ENCODE assay signal across 8 cellular contexts in genomic region chr3:186614597-186615483, GRCh38. TPM values are rescaled to one million over a fixed set of nuclear protein-coding genes. Genes with fewer than 3 reads are reported as not detected.
A peak's percentile ranks its signal among the peaks of the same experiment; 100 is the strongest.
DNase-seq lines count a peak whose midpoint lies in the region; ATAC-seq, FAIRE-seq and TF ChIP-seq lines count a peak whose summit lies in the region.

No MANE protein-coding gene starts in this region.

- peaks cover 77% of the 10 kb centered on the region for H3K4me1 ChIP-seq in HepG2 (ENCODE audit: insufficient read depth, low read length)

- POLR2A ChIA-PET in HepG2 (lab: Yijun Ruan, JAX), result interaction anchor here (0.9 to 27.1 kb wide), 9 partner anchors 10 to 212 kb away, joined by 3 to 854 read pairs (median 7); partner anchors contain the start of genes DNAJB11, EIF4A2 and TBCCD1

- peak; percentile 93 for FAIRE-seq in HepG2 (lab: Jason Lieb, UNC)

- WGBS in HepG2 (ENCODE audit: low lambda C conversion rate), result 36% methylated on average over 16 of the region's 16 CpGs

- BruUV-seq in HepG2 (replicated peaks; lab: Mats Ljungman, UMichigan), result no TSS peak

- in situ Hi-C loops in HepG2 (cut with HindIII; ENCODE audit: extremely low pct_ligation_motif_present, low pct_unique_long_range_greater_than_20kb), result loop anchor here (10.0 kb wide), 1 partner anchor 140 kb away; no protein-coding TSS in a partner anchor

- peaks cover 49% of the 10 kb centered on the region for H4K20me1 ChIP-seq in HepG2 (ENCODE audit: insufficient read depth, low read length)

- H3K79me2 ChIP-seq in HepG2 (ENCODE audit: insufficient read depth, low read length), result peaks cover 31% of the 10 kb centered on the region

- peak; percentile 73 for TF ChIP-seq RAD21 in HepG2 (CRISPR knock-in tag; IDR thresholded peaks at IDR 0.05)

- no peaks in the 10 kb centered on the region for H3K9me3 ChIP-seq in HepG2 (ENCODE audit: low read length)

- H3K36me3 ChIP-seq in HepG2 (replicated peaks in 1 of 2; ENCODE audit: control insufficient read depth in 1 of 2, insufficient read depth in 2 of 2, low read length in 2 of 2), result peaks cover 16 to 42% of the 10 kb centered on the region in 2 experiments

- H3K27ac ChIP-seq in HepG2 (ENCODE audit: extremely low read length, insufficient read depth, low read length), result peak overlapping the region; percentile 93

- peak; percentile 16 to 54; a peak in 1 of 4 replicates for TF ChIP-seq POLR2A in HepG2 (IDR thresholded peaks at IDR 0.05; ENCODE audit: insufficient read depth in 1 of 2, low read depth in 2 of 2, low read length in 2 of 2)

- CTCF ChIA-PET in HepG2 (lab: Yijun Ruan, JAX; ENCODE audit: low intra/inter-chr PET ratio, low total read pairs), result interaction anchor here (1.3 to 2.7 kb wide), 3 partner anchors 25 to 207 kb away, joined by 5 to 20 read pairs (median 8); no protein-coding TSS in a partner anchor

- no peak overlapping the region for H2AFZ ChIP-seq in HepG2 (ENCODE audit: low read length)

- peak; percentile 64 for ATAC-seq in HG03159 (IDR thresholded peaks at IDR 0.05; ENCODE audit: unreplicated experiment)
- 0 out of 3 replicates have a peak, but pooled peaks have one; percentile 7 for ATAC-seq in HepG2
- no peak for ATAC-seq in HG03442 (IDR thresholded peaks at IDR 0.05; ENCODE audit: unreplicated experiment)

- peak overlapping the region; percentile 86 for H3K9ac ChIP-seq in HepG2 (ENCODE audit: insufficient read depth, low read depth, low read length)

- H3K27me3 ChIP-seq in HepG2 (ENCODE audit: control insufficient read depth in 1 of 2, insufficient read depth in 2 of 2, low read length in 2 of 2), result no peaks in the 10 kb centered on the region; a peak in 1 of 5 replicates

- peak overlapping the region; percentile 92 for H3K4me2 ChIP-seq in HepG2 (ENCODE audit: low read depth, low read length)

- peak; percentile 43 for DNase-seq in GM04504 (ENCODE audit: low read depth)
- DNase-seq in NCI-H446 treated with DMSO at 0.1 percent for 48 hours (lab: John Stamatoyannopoulos, UW), result peak; percentile 57
- peak; percentile 58 to 75 for DNase-seq in activated CD4-positive, alpha-beta T cell treated with anti-CD3 and anti-CD28 coated beads for 4 hours
- peak; percentile 81 for DNase-seq in choroid plexus epithelial cell (ENCODE audit: low read depth)
- DNase-seq in HepG2 (ENCODE audit: low spot score), result peak; percentile 70
- peak; percentile 43 to 55 (median 54) for DNase-seq in stimulated activated CD4-positive, alpha-beta T cell treated with anti-CD3 and anti-CD28 coated beads, TNF-alpha, amount 100 ng/mL, for 4 hours (ENCODE audit: low read depth in 3 of 3)

- H3K4me3 ChIP-seq in choroid plexus epithelial cell (ENCODE audit: low read depth, low read length), result no peak overlapping the region
- peak overlapping the region; percentile 74 to 82 (median 76) for H3K4me3 ChIP-seq in HepG2 (replicated peaks in 1 of 3; ENCODE audit: insufficient read depth in 1 of 3, low read depth in 2 of 3, low read length in 3 of 3)

- TF ChIP-seq EP300 in HepG2 (IDR thresholded peaks at IDR 0.05; ENCODE audit: low read depth in 2 of 2, low read length in 2 of 2) (no peak), HepG2 (CRISPR knock-in tag; IDR thresholded peaks at IDR 0.05; ENCODE audit: borderline replicate concordance) (no peak)

- intact Hi-C loops in HepG2 (cut with micrococcal nuclease; ENCODE audit: unreplicated experiment), result loop anchor here (1.0 to 2.0 kb wide), 3 partner anchors 26 to 206 kb away; no protein-coding TSS in a partner anchor

- TF ChIP-seq CTCF in choroid plexus epithelial cell (conservative IDR thresholded peaks at IDR 0.05; ENCODE audit: low read depth, low read length) (peak; percentile 98), HepG2 (CRISPR knock-in tag; IDR thresholded peaks at IDR 0.05) (peak; percentile 85)

RNA-seq across cellular contexts. Expression of gene AHSG, which starts 2.0 kb away (rescaled TPM):
- total RNA-seq in HepG2 (2016; rRNA removed; fragmentation: Illumina TruSeq; extraction: Trizol), result 916 and 2,043 TPM in 2 replicates
- total RNA-seq in HepG2 (2016; cell fraction: cytosol; rRNA removed; fragmentation: Illumina TruSeq; extraction: Trizol; ENCODE audit: low read depth), result 471 and 481 TPM in 2 replicates
- 804 and 2,090 TPM in 2 replicates for total RNA-seq in HepG2 (2016; cell fraction: insoluble cytoplasmic fraction; rRNA removed; fragmentation: Illumina TruSeq; extraction: Trizol)
- total RNA-seq in HepG2 (2016; cell fraction: membrane; rRNA removed; fragmentation: Illumina TruSeq; extraction: Trizol), result 901 and 919 TPM in 2 replicates
- total RNA-seq in HepG2 (2016; cell fraction: nucleus; rRNA removed; fragmentation: Illumina TruSeq; extraction: Trizol), result 1,485 and 1,705 TPM in 2 replicates
- polyA plus RNA-seq in HepG2 (2011; rRNA removed), result 19,152 and 25,909 TPM in 2 replicates
- 20,098 and 20,625 TPM in 2 replicates for polyA plus RNA-seq in HepG2 (2011; cell fraction: cytosol; rRNA removed)
- polyA plus RNA-seq in HepG2 (2011; cell fraction: nucleus; rRNA removed), result 9,439 and 11,951 TPM in 2 replicates
- polyA plus RNA-seq in HepG2 (2012), result 11,866 and 12,118 TPM in 2 replicates
- 786 and 806 TPM in 2 replicates for polyA plus RNA-seq in HepG2 (2016; cell fraction: cytosol; fragmentation: Illumina TruSeq; extraction: Trizol; ENCODE audit: low read depth)
- polyA plus RNA-seq in HepG2 (2016; cell fraction: insoluble cytoplasmic fraction; fragmentation: Illumina TruSeq; extraction: Trizol; ENCODE audit: low read depth), result 1,066 and 1,282 TPM in 2 replicates
- 1,111 and 1,147 TPM in 2 replicates for polyA plus RNA-seq in HepG2 (2016; cell fraction: membrane; fragmentation: Illumina TruSeq; extraction: Trizol; ENCODE audit: low read depth)
- 3,176 and 3,280 TPM in 2 replicates for polyA plus RNA-seq in HepG2 (2016; cell fraction: nucleus; fragmentation: Illumina TruSeq; extraction: Trizol; ENCODE audit: insufficient read depth, low read depth)
- 2.8 and 6,182 TPM in 2 replicates for polyA minus RNA-seq in HepG2 (2011; rRNA and poly(A)+ RNA removed; ENCODE audit: low replicate concordance)
- 4,116 and 5,679 TPM in 2 replicates for polyA minus RNA-seq in HepG2 (2011; cell fraction: cytosol; rRNA and poly(A)+ RNA removed)
- 1,476 and 2,466 TPM in 2 replicates for polyA minus RNA-seq in HepG2 (2011; cell fraction: nucleus; rRNA and poly(A)+ RNA removed)

RNA-seq across cellular contexts. Expression of gene FETUB, which starts 25.4 kb away (rescaled TPM):
- total RNA-seq in HepG2 (2016; rRNA removed; fragmentation: Illumina TruSeq; extraction: Trizol), result 1.3 and 2.1 TPM in 2 replicates
- 0.18 and 0.20 TPM in 2 replicates for total RNA-seq in HepG2 (2016; cell fraction: cytosol; rRNA removed; fragmentation: Illumina TruSeq; extraction: Trizol; ENCODE audit: low read depth)
- total RNA-seq in HepG2 (2016; cell fraction: insoluble cytoplasmic fraction; rRNA removed; fragmentation: Illumina TruSeq; extraction: Trizol), result 0.98 and 1.9 TPM in 2 replicates
- total RNA-seq in HepG2 (2016; cell fraction: membrane; rRNA removed; fragmentation: Illumina TruSeq; extraction: Trizol), result 0.69 and 0.74 TPM in 2 replicates
- total RNA-seq in HepG2 (2016; cell fraction: nucleus; rRNA removed; fragmentation: Illumina TruSeq; extraction: Trizol), result 2.6 and 3.1 TPM in 2 replicates
- 3.1 and 4.4 TPM in 2 replicates for polyA plus RNA-seq in HepG2 (2011; rRNA removed)
- polyA plus RNA-seq in HepG2 (2011; cell fraction: cytosol; rRNA removed), result 1.9 and 2.3 TPM in 2 replicates
- polyA plus RNA-seq in HepG2 (2011; cell fraction: nucleus; rRNA removed), result 4.9 and 6.3 TPM in 2 replicates
- polyA plus RNA-seq in HepG2 (2012), result 3.8 and 4.3 TPM in 2 replicates
- polyA plus RNA-seq in HepG2 (2016; cell fraction: cytosol; fragmentation: Illumina TruSeq; extraction: Trizol; ENCODE audit: low read depth), result 0.59 and 0.63 TPM in 2 replicates
- 1.4 and 1.7 TPM in 2 replicates for polyA plus RNA-seq in HepG2 (2016; cell fraction: insoluble cytoplasmic fraction; fragmentation: Illumina TruSeq; extraction: Trizol; ENCODE audit: low read depth)
- polyA plus RNA-seq in HepG2 (2016; cell fraction: membrane; fragmentation: Illumina TruSeq; extraction: Trizol; ENCODE audit: low read depth), result 1.0 and 1.1 TPM in 2 replicates
- 5.6 and 6.6 TPM in 2 replicates for polyA plus RNA-seq in HepG2 (2016; cell fraction: nucleus; fragmentation: Illumina TruSeq; extraction: Trizol; ENCODE audit: insufficient read depth, low read depth)
- polyA minus RNA-seq in HepG2 (2011; rRNA and poly(A)+ RNA removed; ENCODE audit: low replicate concordance), result 0.28 and 1.4 TPM in 2 replicates
- polyA minus RNA-seq in HepG2 (2011; cell fraction: cytosol; rRNA and poly(A)+ RNA removed), result 0.53 and 0.59 TPM in 2 replicates
- 1.6 and 2.6 TPM in 2 replicates for polyA minus RNA-seq in HepG2 (2011; cell fraction: nucleus; rRNA and poly(A)+ RNA removed)

RNA-seq across cellular contexts. Expression of gene DNAJB11, which starts 44.3 kb away (rescaled TPM):
- total RNA-seq in HepG2 (2016; rRNA removed; fragmentation: Illumina TruSeq; extraction: Trizol), result 62.5 and 132 TPM in 2 replicates
- total RNA-seq in HepG2 (2016; cell fraction: cytosol; rRNA removed; fragmentation: Illumina TruSeq; extraction: Trizol; ENCODE audit: low read depth), result 16.0 and 17.0 TPM in 2 replicates
- total RNA-seq in HepG2 (2016; cell fraction: insoluble cytoplasmic fraction; rRNA removed; fragmentation: Illumina TruSeq; extraction: Trizol), result 62.4 and 136 TPM in 2 replicates
- 36.7 and 36.8 TPM in 2 replicates for total RNA-seq in HepG2 (2016; cell fraction: membrane; rRNA removed; fragmentation: Illumina TruSeq; extraction: Trizol)
- 128 and 148 TPM in 2 replicates for total RNA-seq in HepG2 (2016; cell fraction: nucleus; rRNA removed; fragmentation: Illumina TruSeq; extraction: Trizol)
- polyA plus RNA-seq in HepG2 (2011; rRNA removed), result 33.1 and 41.0 TPM in 2 replicates
- 21.9 and 29.6 TPM in 2 replicates for polyA plus RNA-seq in HepG2 (2011; cell fraction: cytosol; rRNA removed)
- 28.9 and 34.3 TPM in 2 replicates for polyA plus RNA-seq in HepG2 (2011; cell fraction: nucleus; rRNA removed)
- 54.2 and 72.4 TPM in 2 replicates for polyA plus RNA-seq in HepG2 (2012)
- 20.0 and 22.7 TPM in 2 replicates for polyA plus RNA-seq in HepG2 (2016; cell fraction: cytosol; fragmentation: Illumina TruSeq; extraction: Trizol; ENCODE audit: low read depth)
- polyA plus RNA-seq in HepG2 (2016; cell fraction: insoluble cytoplasmic fraction; fragmentation: Illumina TruSeq; extraction: Trizol; ENCODE audit: low read depth), result 73.0 and 88.8 TPM in 2 replicates
- 31.8 and 33.0 TPM in 2 replicates for polyA plus RNA-seq in HepG2 (2016; cell fraction: membrane; fragmentation: Illumina TruSeq; extraction: Trizol; ENCODE audit: low read depth)
- polyA plus RNA-seq in HepG2 (2016; cell fraction: nucleus; fragmentation: Illumina TruSeq; extraction: Trizol; ENCODE audit: insufficient read depth, low read depth), result 235 and 255 TPM in 2 replicates
- polyA minus RNA-seq in HepG2 (2011; rRNA and poly(A)+ RNA removed; ENCODE audit: low replicate concordance), result 9.2 and 16.4 TPM in 2 replicates
- 17.8 and 20.4 TPM in 2 replicates for polyA minus RNA-seq in HepG2 (2011; cell fraction: cytosol; rRNA and poly(A)+ RNA removed)
- polyA minus RNA-seq in HepG2 (2011; cell fraction: nucleus; rRNA and poly(A)+ RNA removed), result 68.4 and 76.3 TPM in 2 replicates

RNA-seq across cellular contexts. Expression of gene TBCCD1, which starts 47.7 kb away (rescaled TPM):
- 16.2 and 20.1 TPM in 2 replicates for total RNA-seq in HepG2 (2016; rRNA removed; fragmentation: Illumina TruSeq; extraction: Trizol)
- 5.6 and 6.3 TPM in 2 replicates for total RNA-seq in HepG2 (2016; cell fraction: cytosol; rRNA removed; fragmentation: Illumina TruSeq; extraction: Trizol; ENCODE audit: low read depth)
- 17.3 and 19.5 TPM in 2 replicates for total RNA-seq in HepG2 (2016; cell fraction: insoluble cytoplasmic fraction; rRNA removed; fragmentation: Illumina TruSeq; extraction: Trizol)
- 15.5 and 15.8 TPM in 2 replicates for total RNA-seq in HepG2 (2016; cell fraction: membrane; rRNA removed; fragmentation: Illumina TruSeq; extraction: Trizol)
- total RNA-seq in HepG2 (2016; cell fraction: nucleus; rRNA removed; fragmentation: Illumina TruSeq; extraction: Trizol), result 10.6 and 13.8 TPM in 2 replicates
- polyA plus RNA-seq in HepG2 (2011; rRNA removed), result 12.4 and 13.6 TPM in 2 replicates
- polyA plus RNA-seq in HepG2 (2011; cell fraction: cytosol; rRNA removed), result 6.6 and 9.6 TPM in 2 replicates
- 12.0 and 13.1 TPM in 2 replicates for polyA plus RNA-seq in HepG2 (2011; cell fraction: nucleus; rRNA removed)
- polyA plus RNA-seq in HepG2 (2012), result 6.3 and 7.2 TPM in 2 replicates
- polyA plus RNA-seq in HepG2 (2016; cell fraction: cytosol; fragmentation: Illumina TruSeq; extraction: Trizol; ENCODE audit: low read depth), result 2.0 and 3.3 TPM in 2 replicates
- 12.1 and 12.3 TPM in 2 replicates for polyA plus RNA-seq in HepG2 (2016; cell fraction: insoluble cytoplasmic fraction; fragmentation: Illumina TruSeq; extraction: Trizol; ENCODE audit: low read depth)
- polyA plus RNA-seq in HepG2 (2016; cell fraction: membrane; fragmentation: Illumina TruSeq; extraction: Trizol; ENCODE audit: low read depth), result 6.4 and 8.6 TPM in 2 replicates
- polyA plus RNA-seq in HepG2 (2016; cell fraction: nucleus; fragmentation: Illumina TruSeq; extraction: Trizol; ENCODE audit: insufficient read depth, low read depth), result 12.3 and 15.4 TPM in 2 replicates
- 15.4 and 28.0 TPM in 2 replicates for polyA minus RNA-seq in HepG2 (2011; rRNA and poly(A)+ RNA removed; ENCODE audit: low replicate concordance)
- 6.2 and 6.9 TPM in 2 replicates for polyA minus RNA-seq in HepG2 (2011; cell fraction: cytosol; rRNA and poly(A)+ RNA removed)
- polyA minus RNA-seq in HepG2 (2011; cell fraction: nucleus; rRNA and poly(A)+ RNA removed), result 30.6 and 34.4 TPM in 2 replicates

RNA-seq across cellular contexts. Expression of gene HRG, which starts 51.0 kb away (rescaled TPM):
- total RNA-seq in HepG2 (2016; rRNA removed; fragmentation: Illumina TruSeq; extraction: Trizol), result 0.11 TPM in 1 of 2 replicates, not detected in the other
- not detected in 2 replicates for total RNA-seq in HepG2 (2016; cell fraction: cytosol; rRNA removed; fragmentation: Illumina TruSeq; extraction: Trizol; ENCODE audit: low read depth)
- total RNA-seq in HepG2 (2016; cell fraction: insoluble cytoplasmic fraction; rRNA removed; fragmentation: Illumina TruSeq; extraction: Trizol), result 0.11 TPM in 1 of 2 replicates, not detected in the other
- total RNA-seq in HepG2 (2016; cell fraction: membrane; rRNA removed; fragmentation: Illumina TruSeq; extraction: Trizol), result not detected in 2 replicates
- total RNA-seq in HepG2 (2016; cell fraction: nucleus; rRNA removed; fragmentation: Illumina TruSeq; extraction: Trizol), result not detected in 2 replicates
- polyA plus RNA-seq in HepG2 (2011; rRNA removed), result 0.09 and 0.12 TPM in 2 replicates
- 0.07 and 0.09 TPM in 2 replicates for polyA plus RNA-seq in HepG2 (2011; cell fraction: cytosol; rRNA removed)
- 0.11 and 0.16 TPM in 2 replicates for polyA plus RNA-seq in HepG2 (2011; cell fraction: nucleus; rRNA removed)
- 0.80 TPM in 2 replicates for polyA plus RNA-seq in HepG2 (2012)
- 0.08 TPM in 1 of 2 replicates, not detected in the other for polyA plus RNA-seq in HepG2 (2016; cell fraction: cytosol; fragmentation: Illumina TruSeq; extraction: Trizol; ENCODE audit: low read depth)
- not detected in 2 replicates for polyA plus RNA-seq in HepG2 (2016; cell fraction: insoluble cytoplasmic fraction; fragmentation: Illumina TruSeq; extraction: Trizol; ENCODE audit: low read depth)
- 0.09 TPM in 1 of 2 replicates, not detected in the other for polyA plus RNA-seq in HepG2 (2016; cell fraction: membrane; fragmentation: Illumina TruSeq; extraction: Trizol; ENCODE audit: low read depth)
- 0.52 TPM in 1 of 2 replicates, not detected in the other for polyA plus RNA-seq in HepG2 (2016; cell fraction: nucleus; fragmentation: Illumina TruSeq; extraction: Trizol; ENCODE audit: insufficient read depth, low read depth)
- 0.06 TPM in 1 of 2 replicates, not detected in the other for polyA minus RNA-seq in HepG2 (2011; rRNA and poly(A)+ RNA removed; ENCODE audit: low replicate concordance)
- not detected in 2 replicates for polyA minus RNA-seq in HepG2 (2011; cell fraction: cytosol; rRNA and poly(A)+ RNA removed)
- not detected in 2 replicates for polyA minus RNA-seq in HepG2 (2011; cell fraction: nucleus; rRNA and poly(A)+ RNA removed)
